Comparison of ENCODE assay signal across 1 cellular context in the genomic region with DNA sequence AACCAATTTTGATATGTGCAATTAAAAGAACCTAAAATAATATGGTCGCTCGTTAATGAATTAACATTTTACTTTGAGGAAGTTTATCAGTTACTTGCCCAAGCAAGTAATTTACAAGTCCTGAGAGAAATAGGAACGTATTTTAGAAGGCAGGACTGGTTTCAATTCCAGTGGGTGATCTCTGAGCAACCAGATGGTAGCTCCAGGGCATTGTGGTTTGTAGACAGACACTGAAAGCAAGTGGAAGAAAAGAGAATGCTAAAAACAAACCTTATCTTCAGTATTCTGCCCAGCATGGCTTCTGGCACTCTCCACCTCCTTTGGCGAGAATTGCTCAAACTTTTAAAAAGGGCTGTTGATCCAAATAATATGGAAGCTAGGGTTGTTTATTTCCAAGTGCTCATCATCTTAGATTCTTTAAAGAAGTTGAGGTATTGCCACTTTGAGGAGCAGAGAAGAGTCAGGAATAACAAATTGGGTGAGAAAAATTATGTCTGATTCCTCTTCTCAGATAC.
TF ChIP-seq lines count a peak whose summit lies in the region.

No MANE protein-coding gene starts in this region.

TF ChIP-seq in H1, 55 proteins besides CTCF, POLR2A, EP300 and RAD21:
- TF ChIP-seq TEAD4 (IDR thresholded peaks at IDR 0.05; ENCODE audit: low read depth, low read length): no peak
- no peak for TF ChIP-seq SP4 (IDR thresholded peaks at IDR 0.05; ENCODE audit: low read length)
- TF ChIP-seq SUZ12 (IDR thresholded peaks at IDR 0.05; ENCODE audit: low read length): no peak
- no peak for TF ChIP-seq GABPA (IDR thresholded peaks at IDR 0.05; ENCODE audit: borderline replicate concordance, insufficient read depth, low read length)
- no peak for TF ChIP-seq RBBP5 (IDR thresholded peaks at IDR 0.05; ENCODE audit: borderline replicate concordance, low read depth, low read length)
